In the genomic region with DNA sequence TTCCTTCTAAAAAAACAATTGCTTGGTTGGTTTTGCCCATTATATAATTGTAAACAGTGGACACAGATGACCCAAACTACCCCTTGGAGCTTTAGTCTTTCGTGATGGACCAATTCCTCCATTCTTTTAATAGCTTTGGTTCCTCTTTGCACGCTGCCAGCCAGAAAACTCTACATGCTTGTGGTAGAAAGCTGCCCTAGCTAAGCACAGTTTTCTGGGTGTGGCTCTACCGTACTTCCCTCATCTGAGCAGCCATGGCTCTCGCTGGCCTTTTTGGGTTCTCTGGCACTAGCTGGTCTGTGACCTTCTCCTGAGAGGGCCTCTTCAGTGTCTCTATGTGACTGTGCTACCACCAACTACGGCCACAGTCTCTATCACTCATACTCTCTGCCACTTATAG, we compare ENCODE assay signal across 20 cellular contexts. TPM values are rescaled to one million over a fixed set of nuclear protein-coding genes. Genes with fewer than 3 reads are reported as not detected.
DNase-seq lines count a peak whose midpoint lies in the region; ATAC-seq and TF ChIP-seq lines count a peak whose summit lies in the region.
"Had no signal": no experiment of that assay in that cellular context is flagged by ENCODE, and none has a peak within 500 bp of the region (broad histone marks: within the 10 kb centered on the region; RNA-seq: fewer than 3 reads in every experiment).

No MANE protein-coding gene starts in this region.

- ATAC-seq in stimulated activated naive CD8-positive, alpha-beta T cell treated with anti-CD3 and anti-CD28 coated beads, Interleukin-15, Interleukin-2, amounts not matched to agents 100 U/mL and 50 U/mL, for 24 hours = no peak
- ATAC-seq: activated naive CD8-positive, alpha-beta T cell treated with anti-CD3 and anti-CD28 coated beads, Interleukin-2, amount 50 U/mL, for 24 hours; foreskin keratinocyte had no signal

- intact Hi-C loops in spleen (cut with DNase I; ENCODE audit: low total_unique reads) = no loop called here

- H3K27ac ChIP-seq in HL-60 (replicated peaks) (peak overlapping the region; percentile 68), spleen (peak overlapping the region in 3 of 8 donors; percentile 31 to 62 (median 61))
- H3K27ac ChIP-seq: epithelial cell of prostate, foreskin keratinocyte, RWPE1, vagina had no signal

- TF ChIP-seq CTCF in HL-60 (IDR thresholded peaks at IDR 0.05; ENCODE audit: insufficient read depth, low read length) (no peak), spleen (IDR thresholded peaks at IDR 0.05 in 8 of 11, conservative IDR thresholded peaks at IDR 0.05 in 3 of 11) (no peak)

- H3K9me3 ChIP-seq in spleen = no peaks in the 10 kb centered on the region
- H3K9me3 ChIP-seq: sigmoid colon, vagina had no signal

- DNase-seq in HL-60 (ENCODE audit: low read depth in 1 of 2, low spot score in 1 of 2) (peak; percentile 77 to 89), OCI-M1 (lab: John Stamatoyannopoulos, UW) (peak; percentile 54), globus pallidus (ENCODE audit: low spot score) (peak; percentile 58), spleen (peak; percentile 74)
- DNase-seq in stimulated activated CD4-positive, alpha-beta T cell treated with anti-CD3 and anti-CD28 coated beads, Interleukin-4, amount 100 ng/mL, for 24 hours = no peak
- DNase-seq in stimulated activated naive CD8-positive, alpha-beta T cell treated with anti-CD3 and anti-CD28 coated beads, Interleukin-15, Interleukin-2, amounts not matched to agents 100 U/mL and 50 U/mL, for 24 hours = no peak
- no peak for DNase-seq in activated CD8-positive, alpha-beta memory T cell treated with anti-CD3 and anti-CD28 coated beads, Interleukin-2, amount 50 U/mL, for 48 hours
- DNase-seq: activated CD4-positive, CD25-positive, alpha-beta regulatory T cell; activated naive CD8-positive, alpha-beta T cell treated with anti-CD3 and anti-CD28 coated beads, Interleukin-2, amount 50 U/mL, for 24 hours; DMS 273 treated with DMSO at 0.1 percent for 48 hours; foreskin keratinocyte; NCI-H1436 treated with DMSO at 0.1 percent for 48 hours; NCI-H2171 treated with DMSO at 0.1 percent for 48 hours; NCI-H82; occipital lobe; sigmoid colon; T-helper 1 cell had no signal

- H3K4me3 ChIP-seq in HL-60 (replicated peaks; ENCODE audit: insufficient read depth, low read length) (no peak overlapping the region), spleen (no peak overlapping the region)
- H3K4me3 ChIP-seq: sigmoid colon, vagina had no signal

- H3K27me3 ChIP-seq in HL-60 (ENCODE audit: insufficient read depth, poor library complexity, severe bottlenecking) (no peaks in the 10 kb centered on the region), spleen (replicated peaks in 1 of 7) (peaks cover 0 to 16% (median 0%) of the 10 kb centered on the region in 7 donors)
- H3K27me3 ChIP-seq: foreskin keratinocyte, vagina had no signal

- no peak for TF ChIP-seq POLR2A in spleen (IDR thresholded peaks at IDR 0.05)

- peaks cover 0 to 41% (median 5%) of the 10 kb centered on the region in 6 donors for H3K4me1 ChIP-seq in spleen
- H3K4me1 ChIP-seq: foreskin keratinocyte, sigmoid colon, vagina had no signal

- WGBS in spleen, 5 donors = 26 to 55% (median 45%) methylated on average over 5 of the region's 5 CpGs

- no peaks in the 10 kb centered on the region for H3K36me3 ChIP-seq in spleen
- H3K36me3 ChIP-seq: sigmoid colon, vagina had no signal

RNA-seq across cellular contexts. Expression of gene CEBPA, which starts 29.9 kb away (rescaled TPM):
- 10 to 100 TPM; 15.5 to 27.7 (median 18.3) TPM for total RNA-seq in spleen
- polyA plus RNA-seq in spleen = 10 to 100 TPM in 1 of 3 donors, 1 to 10 TPM in 2; 7.4 to 19.8 (median 9.1) TPM

RNA-seq across cellular contexts. Expression of gene CEBPG, which starts 41.3 kb away (rescaled TPM):
- total RNA-seq in spleen = 10 to 100 TPM; 14.2 to 21.1 (median 16.5) TPM
- polyA plus RNA-seq in spleen = 10 to 100 TPM in 1 of 3 donors, 1 to 10 TPM in 2; 9.3 to 15.6 (median 9.9) TPM

Comparison
In these comparisons a context has a peak if more than half of its experiments do, and no peak if none do; other contexts are left out.
1. DNase-seq: peak in HL-60 (2 of 2), OCI-M1 (single experiment), globus pallidus (single experiment) and spleen (single experiment); none in stimulated activated CD4-positive, alpha-beta T cell treated with anti-CD3 and anti-CD28 coated beads, Interleukin-4, amount 100 ng/mL, for 24 hours (single experiment), stimulated activated naive CD8-positive, alpha-beta T cell treated with anti-CD3 and anti-CD28 coated beads, Interleukin-15, Interleukin-2, amounts not matched to agents 100 U/mL and 50 U/mL, for 24 hours (single experiment) and activated CD8-positive, alpha-beta memory T cell treated with anti-CD3 and anti-CD28 coated beads, Interleukin-2, amount 50 U/mL, for 48 hours (single experiment).